8 cellular contexts compared by ENCODE assay signal in the genomic region with DNA sequence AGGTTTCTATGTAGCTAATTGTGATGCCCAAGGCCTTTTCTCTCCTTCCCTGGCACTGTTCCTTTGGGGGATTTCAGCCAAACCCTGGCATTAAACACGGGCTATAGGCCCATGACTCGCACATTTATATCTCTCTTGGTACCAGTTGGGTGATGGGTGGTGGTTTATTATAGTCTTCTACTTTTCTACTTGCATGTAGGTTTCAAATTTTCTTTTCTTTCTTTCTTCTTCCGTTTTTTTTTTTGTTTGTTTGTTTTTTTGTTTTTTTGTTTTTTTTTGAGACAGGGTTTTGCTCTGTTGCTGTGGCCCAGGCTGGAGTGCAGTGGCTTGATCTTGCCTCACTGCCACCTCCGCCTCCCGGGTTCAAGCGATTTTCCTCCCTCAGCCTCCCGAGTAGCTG. TPM values are rescaled to one million over a fixed set of nuclear protein-coding genes. Genes with fewer than 3 reads are reported as not detected.
DNase-seq lines count a peak whose midpoint lies in the region; FAIRE-seq and TF ChIP-seq lines count a peak whose summit lies in the region.

No MANE protein-coding gene starts in this region.

- peaks cover 14% of the 10 kb centered on the region for H4K20me1 ChIP-seq in neural progenitor cell (ENCODE audit: low read depth)

- no peak for DNase-seq in CD4-positive, alpha-beta memory T cell
- DNase-seq in NB4 (ENCODE audit: low read depth): no peak
- no peak for DNase-seq in dorsolateral prefrontal cortex
- no peak for DNase-seq in neural progenitor cell (ENCODE audit: low spot score)
- no peak for DNase-seq in HuH-7.5 (ENCODE audit: low spot score)
- DNase-seq in H54 (ENCODE audit: insufficient read length, low spot score): no peak
- no peak for DNase-seq in COLO829 (ENCODE audit: low spot score)
- DNase-seq in NCI-H1092 treated with DMSO at 0.1 percent for 48 hours (lab: John Stamatoyannopoulos, UW): no peak

- H3K4me1 ChIP-seq in CD4-positive, alpha-beta memory T cell (ENCODE audit: insufficient read depth, low read length): peaks cover 50% of the 10 kb centered on the region
- H3K4me1 ChIP-seq in neural progenitor cell: peaks cover 4% of the 10 kb centered on the region

- peak overlapping the region; percentile 76 for H3K4me2 ChIP-seq in neural progenitor cell

- H3K27me3 Mint-ChIP-seq in CD4-positive, alpha-beta memory T cell: no peaks in the 10 kb centered on the region
- peaks cover 13% of the 10 kb centered on the region for H3K27me3 Mint-ChIP-seq in neural progenitor cell (ENCODE audit: insufficient read depth, low read depth)

- CTCF ChIA-PET in CD4-positive, alpha-beta memory T cell (lab: Charles Lee; ENCODE audit: partially characterized antibody): interaction anchor here (1.0 to 3.9 kb wide), 9 partner anchors 9 to 178 kb away, joined by 3 to 20 read pairs (median 5); a partner anchor contains a TSS

- FAIRE-seq in H54 (lab: Jason Lieb, UNC): no peak

- peaks cover 38 to 71% (median 47%) of the 10 kb centered on the region in 4 donors for H3K4me1 Mint-ChIP-seq in CD4-positive, alpha-beta memory T cell
- peaks cover 19% of the 10 kb centered on the region for H3K4me1 Mint-ChIP-seq in neural progenitor cell

- H3K4me3 Mint-ChIP-seq in CD4-positive, alpha-beta memory T cell: peak overlapping the region; percentile 93 to 99 (median 96)
- peak overlapping the region; percentile 90 for H3K4me3 Mint-ChIP-seq in neural progenitor cell

- peak overlapping the region; percentile 80 for H3K27ac ChIP-seq in CD4-positive, alpha-beta memory T cell (ENCODE audit: low read depth, low read length)
- H3K27ac ChIP-seq in dorsolateral prefrontal cortex: peak overlapping the region in 49 of 59 donors; percentile 41 to 95 (median 81)
- H3K27ac ChIP-seq in neural progenitor cell: no peak overlapping the region

- H3K9me3 Mint-ChIP-seq in CD4-positive, alpha-beta memory T cell: peaks cover 0 to 4% (median 0%) of the 10 kb centered on the region in 8 donors
- H3K9me3 Mint-ChIP-seq in neural progenitor cell: no peaks in the 10 kb centered on the region

- peaks cover 10% of the 10 kb centered on the region for H3K36me3 ChIP-seq in CD4-positive, alpha-beta memory T cell (ENCODE audit: insufficient read depth, low read length)
- H3K36me3 ChIP-seq in neural progenitor cell: no peaks in the 10 kb centered on the region

- no peak overlapping the region for H2AFZ ChIP-seq in neural progenitor cell (replicated peaks)

- peak overlapping the region; percentile 91 to 97 (median 95) for H3K27ac Mint-ChIP-seq in CD4-positive, alpha-beta memory T cell
- H3K27ac Mint-ChIP-seq in neural progenitor cell: no peak overlapping the region

- H3K36me3 Mint-ChIP-seq in CD4-positive, alpha-beta memory T cell: peaks cover 21 to 55% of the 10 kb centered on the region in 2 donors
- peaks cover 16% of the 10 kb centered on the region for H3K36me3 Mint-ChIP-seq in neural progenitor cell

- no peak for TF ChIP-seq POLR2A in NB4 (IDR thresholded peaks at IDR 0.05; ENCODE audit: extremely low read depth, insufficient read length)
- TF ChIP-seq POLR2A in H54 (IDR thresholded peaks at IDR 0.05; ENCODE audit: low read depth, low read length): no peak

- H3K27me3 ChIP-seq in CD4-positive, alpha-beta memory T cell (ENCODE audit: insufficient read depth, low read length): no peaks in the 10 kb centered on the region
- H3K27me3 ChIP-seq in dorsolateral prefrontal cortex: no peaks in the 10 kb centered on the region
- H3K27me3 ChIP-seq in neural progenitor cell: peaks cover 20% of the 10 kb centered on the region

- H3K4me3 ChIP-seq in CD4-positive, alpha-beta memory T cell (ENCODE audit: low read length in 2 of 2): peak overlapping the region; percentile 34 to 79
- H3K4me3 ChIP-seq in NB4 (ENCODE audit: low read depth, low read length) (peak overlapping the region; percentile 80), dorsolateral prefrontal cortex (peak overlapping the region in 57 of 59 donors; percentile 40 to 89 (median 76)), neural progenitor cell (peak overlapping the region; percentile 68)

- TF ChIP-seq CTCF in NB4 (IDR thresholded peaks at IDR 0.05; ENCODE audit: low read depth, low read length): no peak
- TF ChIP-seq CTCF in dorsolateral prefrontal cortex (IDR thresholded peaks at IDR 0.05 in 54 of 56, conservative IDR thresholded peaks at IDR 0.05 in 2 of 56; ENCODE audit: low read depth in 1 of 56, partially characterized antibody in 56 of 56): no peak
- TF ChIP-seq CTCF in neural progenitor cell (IDR thresholded peaks at IDR 0.05): no peak

- no peaks in the 10 kb centered on the region for H3K79me2 ChIP-seq in neural progenitor cell (ENCODE audit: low read depth)

- intact Hi-C loops in CD4-positive, alpha-beta memory T cell (cut with micrococcal nuclease): loop anchor here (2.0 to 5.0 kb wide), 2 partner anchors 36 to 95 kb away; no protein-coding TSS in a partner anchor
- intact Hi-C loops in dorsolateral prefrontal cortex (cut with DNase I): loop anchor here in 1 of 2 donors (5.0 kb wide), 1 partner anchor 35 kb away; no protein-coding TSS in a partner anchor

- no peak overlapping the region for H3K9ac ChIP-seq in neural progenitor cell

- H3F3A ChIP-seq in neural progenitor cell (ENCODE audit: low read depth): peaks cover 22% of the 10 kb centered on the region

- H3K9me3 ChIP-seq in CD4-positive, alpha-beta memory T cell (ENCODE audit: control insufficient read depth in 1 of 2, low read length in 2 of 2): no peaks in the 10 kb centered on the region
- no peaks in the 10 kb centered on the region for H3K9me3 ChIP-seq in neural progenitor cell (ENCODE audit: low read depth)

- POLR2A ChIA-PET in CD4-positive, alpha-beta memory T cell (lab: Charles Lee; ENCODE audit: partially characterized antibody): interaction anchor here (0.9 to 4.8 kb wide), 24 partner anchors 10 to 212 kb away, joined by 3 to 36 read pairs (median 7); a partner anchor contains a TSS

RNA-seq across cellular contexts. Expression of a gene that starts 1.1 kb away (rescaled TPM):
- total RNA-seq in CD4-positive, alpha-beta memory T cell: 10 to 100 TPM; 30.6 to 36.4 TPM
- polyA plus RNA-seq in CD4-positive, alpha-beta memory T cell: 10 to 100 TPM; 53.3 to 61.8 TPM
- total RNA-seq in dorsolateral prefrontal cortex (10 to 100 TPM in 71 of 120 experiments, 1 to 10 TPM in 49; 5.8 to 19.1 (median 10.6) TPM), neural progenitor cell (ENCODE audit: low replicate concordance) (3.1 and 5.6 TPM in 2 replicates)

RNA-seq across cellular contexts. Expression of a gene that starts 37.5 kb away (rescaled TPM):
- total RNA-seq in CD4-positive, alpha-beta memory T cell: 10 to 100 TPM; 76.5 to 77.7 TPM
- 10 to 100 TPM; 78.0 to 81.1 TPM for polyA plus RNA-seq in CD4-positive, alpha-beta memory T cell
- 10 to 100 TPM; 14.8 to 40.5 (median 23.4) TPM for total RNA-seq in dorsolateral prefrontal cortex
- total RNA-seq in neural progenitor cell (ENCODE audit: low replicate concordance): 5.5 and 15.8 TPM in 2 replicates

RNA-seq across cellular contexts. Expression of a gene that starts 57.5 kb away (rescaled TPM):
- total RNA-seq in CD4-positive, alpha-beta memory T cell: 10 to 100 TPM; 60.1 to 62.5 TPM
- 10 to 100 TPM; 52.5 to 64.4 TPM for polyA plus RNA-seq in CD4-positive, alpha-beta memory T cell
- 10 to 100 TPM; 35.7 to 70.9 (median 47.8) TPM for total RNA-seq in dorsolateral prefrontal cortex
- 6.0 and 9.5 TPM in 2 replicates for total RNA-seq in neural progenitor cell (ENCODE audit: low replicate concordance)
